In the genomic region with DNA sequence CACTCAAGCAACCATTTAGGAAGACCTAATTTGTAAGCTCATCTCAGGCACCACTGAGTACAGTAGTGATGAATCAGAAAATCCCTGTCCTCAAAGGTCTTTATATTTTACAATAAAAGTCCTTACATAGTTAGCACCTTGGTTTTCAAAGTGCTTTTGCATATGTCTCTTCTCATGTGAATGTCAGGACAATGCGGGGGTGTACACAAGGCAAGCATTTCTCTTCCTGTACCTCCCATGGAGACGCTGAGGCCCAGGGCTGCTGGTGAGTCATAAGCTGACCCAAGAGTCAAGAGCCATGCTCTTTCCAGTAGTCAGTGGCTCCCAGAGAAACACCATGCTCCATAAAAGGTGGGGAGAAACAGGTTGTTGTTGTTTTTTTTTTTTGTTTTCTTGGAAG, we compare ENCODE assay signal across 10 cellular contexts.
DNase-seq lines count a peak whose midpoint lies in the region; ATAC-seq and TF ChIP-seq lines count a peak whose summit lies in the region.
"Had no signal": no experiment of that assay in that cellular context is flagged by ENCODE, and none has a peak within 500 bp of the region (broad histone marks: within the 10 kb centered on the region; RNA-seq: fewer than 3 reads in every experiment).

No MANE protein-coding gene starts in this region.

- H3K9me3 Mint-ChIP-seq in activated T-cell treated with anti-CD3 and anti-CD28 coated beads, Interleukin-2, amount 50 U/mL, for 24 hours = no peaks in the 10 kb centered on the region

- no peak for ATAC-seq in GM18517 (IDR thresholded peaks at IDR 0.05; ENCODE audit: unreplicated experiment)

- H3K9ac ChIP-seq in smooth muscle cell (ENCODE audit: low read depth) = no peak overlapping the region

- TF ChIP-seq CTCF in smooth muscle cell (IDR thresholded peaks at IDR 0.05; ENCODE audit: borderline replicate concordance, insufficient read depth, poor library complexity, severe bottlenecking) = no peak

- no peak overlapping the region for H3K4me2 ChIP-seq in smooth muscle cell

- H3K27me3 ChIP-seq in smooth muscle cell (ENCODE audit: low read depth) = no peaks in the 10 kb centered on the region
- H3K27me3 ChIP-seq: right lobe of liver had no signal

- H4K20me1 ChIP-seq in smooth muscle cell (ENCODE audit: low read depth) = no peaks in the 10 kb centered on the region

- H3K4me3 Mint-ChIP-seq in activated T-cell treated with anti-CD3 and anti-CD28 coated beads, Interleukin-2, amount 50 U/mL, for 24 hours = peak overlapping the region; percentile 16

- no peaks in the 10 kb centered on the region for H3K9me3 ChIP-seq in smooth muscle cell (replicated peaks; ENCODE audit: low read depth)
- H3K9me3 ChIP-seq: right lobe of liver had no signal

- no peak overlapping the region for H2AFZ ChIP-seq in smooth muscle cell (ENCODE audit: low read depth)

- H3K27me3 Mint-ChIP-seq in activated T-cell treated with anti-CD3 and anti-CD28 coated beads, Interleukin-2, amount 50 U/mL, for 24 hours = no peaks in the 10 kb centered on the region

- WGBS in smooth muscle cell (ENCODE audit: low lambda C conversion rate) = 15% methylated on average over 2 of the region's 2 CpGs

- peaks cover 3% of the 10 kb centered on the region for H3K4me1 ChIP-seq in smooth muscle cell (ENCODE audit: low read depth)
- H3K4me1 ChIP-seq: right lobe of liver had no signal

- no peaks in the 10 kb centered on the region for H3F3A ChIP-seq in smooth muscle cell (ENCODE audit: low read depth)

- DNase-seq in activated T-cell treated with anti-CD3 and anti-CD28 coated beads, Interleukin-2, amount 50 U/mL, for 24 hours = no peak
- no peak for DNase-seq in activated T-cell treated with anti-CD3 and anti-CD28 coated beads, Interleukin-2, amount 50 U/mL, for 1 hour
- peak; percentile 85 for DNase-seq in NCI-H226
- DNase-seq in cerebellum (ENCODE audit: low spot score) = peak; percentile 23
- DNase-seq in smooth muscle cell (lab: John Stamatoyannopoulos, UW; ENCODE audit: unreplicated experiment) = no peak
- DNase-seq in cortex of kidney (lab: John Stamatoyannopoulos, UW) = no peak
- DNase-seq in Ammon's horn (ENCODE audit: low spot score) = no peak
- DNase-seq: CD4-positive, CD25-positive, alpha-beta regulatory T cell; right lobe of liver had no signal

- peaks cover 80% of the 10 kb centered on the region for H3K4me1 Mint-ChIP-seq in activated T-cell treated with anti-CD3 and anti-CD28 coated beads, Interleukin-2, amount 50 U/mL, for 24 hours (ENCODE audit: low read depth)

- peak overlapping the region; percentile 94 for H3K27ac Mint-ChIP-seq in activated T-cell treated with anti-CD3 and anti-CD28 coated beads, Interleukin-2, amount 50 U/mL, for 24 hours

- peaks cover 80% of the 10 kb centered on the region for H3K36me3 Mint-ChIP-seq in activated T-cell treated with anti-CD3 and anti-CD28 coated beads, Interleukin-2, amount 50 U/mL, for 24 hours (ENCODE audit: low read depth)

- H3K4me3 ChIP-seq in smooth muscle cell = no peak overlapping the region
- H3K4me3 ChIP-seq: right lobe of liver had no signal

- peak overlapping the region; percentile 0 for H3K27ac ChIP-seq in smooth muscle cell (ENCODE audit: low read depth)
- H3K27ac ChIP-seq: right lobe of liver had no signal

- no peaks in the 10 kb centered on the region for H3K36me3 ChIP-seq in smooth muscle cell (ENCODE audit: low read depth)
- H3K36me3 ChIP-seq: right lobe of liver had no signal

- no peaks in the 10 kb centered on the region for H3K79me2 ChIP-seq in smooth muscle cell (ENCODE audit: low read depth)

Comparison
In these comparisons a context has a peak if more than half of its experiments do, and no peak if none do; other contexts are left out.
1. DNase-seq: peak in NCI-H226 (single experiment) and cerebellum (single experiment); none in activated T-cell treated with anti-CD3 and anti-CD28 coated beads, Interleukin-2, amount 50 U/mL, for 24 hours (single experiment), activated T-cell treated with anti-CD3 and anti-CD28 coated beads, Interleukin-2, amount 50 U/mL, for 1 hour (single experiment), smooth muscle cell (single experiment), cortex of kidney (single experiment) and Ammon's horn (single experiment).